ENCODE assay signal across 27 cellular contexts in the genomic region with DNA sequence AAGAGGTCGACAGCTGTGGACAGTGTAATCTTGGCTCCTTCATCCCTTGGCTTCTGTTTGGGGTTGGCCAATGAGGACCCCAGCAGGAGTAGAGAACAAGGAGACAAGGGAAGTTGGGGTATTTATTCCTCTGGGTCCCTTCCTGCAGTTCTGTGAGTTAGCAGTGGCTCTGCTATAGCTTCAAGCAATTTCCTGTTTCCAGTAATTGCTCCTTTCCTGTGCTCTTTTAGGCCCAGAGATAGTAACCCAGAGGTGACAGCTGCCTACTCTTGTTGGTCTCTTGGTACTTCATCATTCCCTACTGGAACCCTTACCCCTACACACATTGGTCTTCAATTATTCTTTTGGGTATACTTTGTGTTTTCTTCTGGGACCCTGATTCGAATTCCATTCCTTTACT.
"Had no signal": no experiment of that assay in that cellular context is flagged by ENCODE, and none has a peak within 500 bp of the region (broad histone marks: within the 10 kb centered on the region; RNA-seq: fewer than 3 reads in every experiment).

No MANE protein-coding gene starts in this region.

- H3K27me3 ChIP-seq: pancreas, stomach, testis, thyroid gland, transverse colon, upper lobe of left lung, vagina had no signal

- H3K27ac Mint-ChIP-seq: naive thymus-derived CD4-positive, alpha-beta T cell; natural killer cell treated with Interleukin-12 subunit alpha and Interleukin-12 subunit beta and Interleukin-15 and Interleukin-18, amount 100 ng/mL, for 72 hours; stimulated activated naive B cell treated with anti-CD40 and anti-IgM and Interleukin-4, amounts not matched to agents 10 μg/mL and 1 μg/mL and 100 μg/mL, for 72 hours had no signal

- ATAC-seq: mucosa of descending colon; naive thymus-derived CD4-positive, alpha-beta T cell; natural killer cell treated with Interleukin-12 subunit alpha and Interleukin-12 subunit beta and Interleukin-15 and Interleukin-18, amount 100 ng/mL, for 72 hours; pancreas; right cardiac atrium; sciatic nerve; stimulated activated naive B cell treated with anti-CD40 and anti-IgM and Interleukin-4, amounts not matched to agents 10 μg/mL and 1 μg/mL and 100 μg/mL, for 72 hours; stimulated activated naive CD8-positive, alpha-beta T cell treated with anti-CD3 and anti-CD28 coated beads, Interleukin-15, Interleukin-2, amounts not matched to agents 100 U/mL and 50 U/mL, for 24 hours had no signal

- H3K36me3 Mint-ChIP-seq: naive thymus-derived CD4-positive, alpha-beta T cell; natural killer cell treated with Interleukin-12 subunit alpha and Interleukin-12 subunit beta and Interleukin-15 and Interleukin-18, amount 100 ng/mL, for 72 hours; stimulated activated naive B cell treated with anti-CD40 and anti-IgM and Interleukin-4, amounts not matched to agents 10 μg/mL and 1 μg/mL and 100 μg/mL, for 72 hours had no signal

- H3K36me3 ChIP-seq: left ventricle myocardium inferior, pancreas, prostate gland, stomach, thyroid gland, transverse colon, upper lobe of left lung, vagina had no signal

- H3K4me1 ChIP-seq: pancreas, prostate gland had no signal

- H3K9me3 Mint-ChIP-seq: natural killer cell treated with Interleukin-12 subunit alpha and Interleukin-12 subunit beta and Interleukin-15 and Interleukin-18, amount 100 ng/mL, for 72 hours had no signal

- H3K27ac ChIP-seq: left ventricle myocardium inferior, pancreas, prostate gland, skin epidermis, stomach, testis, thyroid gland, transverse colon, upper lobe of left lung, vagina had no signal

- DNase-seq: islet precursor cell; left ventricle myocardium inferior; midbrain; mucosa of descending colon; naive thymus-derived CD4-positive, alpha-beta T cell; nucleus accumbens; pancreas; posterior cingulate gyrus; retina; right cardiac atrium; stimulated activated CD4-positive, alpha-beta T cell treated with anti-CD3 and anti-CD28 coated beads, Interleukin-12 subunit alpha, Interleukin-12 subunit beta, amount 100 ng/mL, for 4 hours; stimulated activated CD4-positive, alpha-beta T cell treated with anti-CD3 and anti-CD28 coated beads, Interleukin-15, amount 100 ng/mL, for 24 hours; stimulated activated CD4-positive, alpha-beta T cell treated with anti-CD3 and anti-CD28 coated beads, Interleukin-2, amount 100 ng/mL, for 24 hours; stimulated activated CD4-positive, alpha-beta T cell treated with anti-CD3 and anti-CD28 coated beads, Interleukin-4, amount 100 ng/mL, for 1 hour; stimulated activated naive B cell treated with anti-CD40 and anti-IgM and Interleukin-4, amounts not matched to agents 10 μg/mL and 1 μg/mL and 100 μg/mL, for 72 hours; stimulated activated naive CD8-positive, alpha-beta T cell treated with anti-CD3 and anti-CD28 coated beads, Interleukin-15, Interleukin-2, amounts not matched to agents 100 U/mL and 50 U/mL, for 24 hours; stomach; testis; thyroid gland; transverse colon; upper lobe of left lung had no signal

- H3K4me3 Mint-ChIP-seq: naive thymus-derived CD4-positive, alpha-beta T cell; natural killer cell treated with Interleukin-12 subunit alpha and Interleukin-12 subunit beta and Interleukin-15 and Interleukin-18, amount 100 ng/mL, for 72 hours; stimulated activated naive B cell treated with anti-CD40 and anti-IgM and Interleukin-4, amounts not matched to agents 10 μg/mL and 1 μg/mL and 100 μg/mL, for 72 hours had no signal

- H3K9me3 ChIP-seq: mucosa of descending colon, pancreas, prostate gland, stomach, testis, thyroid gland, transverse colon, upper lobe of left lung, vagina had no signal

- H3K4me1 Mint-ChIP-seq: stimulated activated naive B cell treated with anti-CD40 and anti-IgM and Interleukin-4, amounts not matched to agents 10 μg/mL and 1 μg/mL and 100 μg/mL, for 72 hours had no signal

- H3K4me3 ChIP-seq: left ventricle myocardium inferior, lung, mucosa of descending colon, pancreas, prostate gland, skin epidermis, stomach, testis, thyroid gland, transverse colon, upper lobe of left lung, vagina had no signal
